In the genomic region with DNA sequence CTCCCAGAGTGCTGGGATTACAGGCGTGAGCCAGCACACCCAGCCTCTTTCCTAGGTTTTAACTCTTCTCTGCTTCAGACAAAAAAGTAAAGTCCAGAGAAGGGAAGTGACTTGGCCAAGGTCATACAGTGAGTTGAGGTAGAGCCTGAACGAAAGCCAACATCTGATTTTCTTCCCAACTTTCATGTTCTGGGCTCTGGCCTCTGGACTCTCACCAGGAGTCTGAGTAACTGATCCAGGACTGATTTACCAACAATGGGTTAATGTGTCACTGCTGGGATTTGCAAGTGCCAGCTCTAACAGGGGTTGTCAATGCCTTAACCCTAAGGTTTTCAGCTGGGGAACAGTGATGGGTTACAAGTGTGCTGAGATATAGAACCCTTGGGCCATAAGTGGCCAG, we compare ENCODE assay signal across 21 cellular contexts.
"Had no signal": no experiment of that assay in that cellular context is flagged by ENCODE, and none has a peak within 500 bp of the region (broad histone marks: within the 10 kb centered on the region; RNA-seq: fewer than 3 reads in every experiment).

No MANE protein-coding gene starts in this region.

- ATAC-seq: gastroesophageal sphincter; natural killer cell; stimulated activated effector memory CD8-positive, alpha-beta T cell treated with anti-CD3 and anti-CD28 coated beads, Interleukin-12 subunit alpha, Interleukin-12 subunit beta, amount 100 ng/mL, for 72 hours; stimulated activated naive CD8-positive, alpha-beta T cell treated with anti-CD3 and anti-CD28 coated beads, Interleukin-15, Interleukin-2, amounts not matched to agents 100 U/mL and 50 U/mL, for 24 hours had no signal

- FAIRE-seq: colon, keratinocyte, urothelium cell line had no signal

- H3K4me3 Mint-ChIP-seq: immature natural killer cell; natural killer cell; neural crest cell; stimulated activated effector memory CD8-positive, alpha-beta T cell treated with anti-CD3 and anti-CD28 coated beads, Interleukin-12 subunit alpha, Interleukin-12 subunit beta, amount 100 ng/mL, for 72 hours; type B pancreatic cell had no signal

- H3K27me3 Mint-ChIP-seq: type B pancreatic cell had no signal

- H3K4me3 ChIP-seq: esophagus squamous epithelium, gastroesophageal sphincter, suprapubic skin, thyroid gland had no signal

- H3K27ac Mint-ChIP-seq: immature natural killer cell; natural killer cell; stimulated activated effector memory CD8-positive, alpha-beta T cell treated with anti-CD3 and anti-CD28 coated beads, Interleukin-12 subunit alpha, Interleukin-12 subunit beta, amount 100 ng/mL, for 72 hours; type B pancreatic cell had no signal

- H3K4me1 Mint-ChIP-seq: immature natural killer cell; natural killer cell; stimulated activated effector memory CD8-positive, alpha-beta T cell treated with anti-CD3 and anti-CD28 coated beads, Interleukin-12 subunit alpha, Interleukin-12 subunit beta, amount 100 ng/mL, for 72 hours had no signal

- H3K4me1 ChIP-seq: gastroesophageal sphincter, suprapubic skin had no signal

- H3K9me3 ChIP-seq: esophagus squamous epithelium, gastroesophageal sphincter, suprapubic skin, thyroid gland had no signal

- H3K36me3 Mint-ChIP-seq: immature natural killer cell; natural killer cell; stimulated activated effector memory CD8-positive, alpha-beta T cell treated with anti-CD3 and anti-CD28 coated beads, Interleukin-12 subunit alpha, Interleukin-12 subunit beta, amount 100 ng/mL, for 72 hours; type B pancreatic cell had no signal

- H3K27me3 ChIP-seq: esophagus squamous epithelium, gastroesophageal sphincter, suprapubic skin, thyroid gland had no signal

- DNase-seq: dermis blood vessel endothelial cell; esophagus squamous epithelium; foreskin fibroblast; glutamatergic neuron; immature natural killer cell; left cardiac atrium; mammary epithelial cell; natural killer cell; right cardiac atrium; stimulated activated CD4-positive, alpha-beta T cell treated with anti-CD3 and anti-CD28 coated beads, Interleukin-4, amount 100 ng/mL, for 1 hour; stimulated activated CD8-positive, alpha-beta memory T cell treated with anti-CD3 and anti-CD28 coated beads, Interleukin-4, amount 100 ng/mL, for 48 hours; stimulated activated naive CD8-positive, alpha-beta T cell treated with anti-CD3 and anti-CD28 coated beads, Interleukin-15, Interleukin-2, amounts not matched to agents 100 U/mL and 50 U/mL, for 24 hours; thyroid gland had no signal

- H3K27ac ChIP-seq: esophagus squamous epithelium, gastroesophageal sphincter, suprapubic skin had no signal

- H3K9me3 Mint-ChIP-seq: immature natural killer cell; natural killer cell; neural crest cell; stimulated activated effector memory CD8-positive, alpha-beta T cell treated with anti-CD3 and anti-CD28 coated beads, Interleukin-12 subunit alpha, Interleukin-12 subunit beta, amount 100 ng/mL, for 72 hours; type B pancreatic cell had no signal

- H3K36me3 ChIP-seq: esophagus squamous epithelium, gastroesophageal sphincter, suprapubic skin, thyroid gland had no signal
